In genomic region chr4:184409911-184410692, GRCh38 we compare ENCODE assay signal across 9 cellular contexts.
DNase-seq lines count a peak whose midpoint lies in the region; ATAC-seq, FAIRE-seq and TF ChIP-seq lines count a peak whose summit lies in the region.
"Had no signal": no experiment of that assay in that cellular context is flagged by ENCODE, and none has a peak within 500 bp of the region (broad histone marks: within the 10 kb centered on the region; RNA-seq: fewer than 3 reads in every experiment).

No MANE protein-coding gene starts in this region.

- 80% methylated on average over 12 of the region's 12 CpGs for WGBS in K562 (ENCODE audit: insufficient coverage, low coverage, missing lambda C conversion rate)
- 75 to 88% (median 85%) methylated on average over 12 of the region's 12 CpGs for WGBS in stomach, 5 donors

- TF ChIP-seq EP300 in K562 (IDR thresholded peaks at IDR 0.05; ENCODE audit: low read length) (no peak), stomach (IDR thresholded peaks at IDR 0.05) (no peak)

- in situ Hi-C loops in K562 (cut with MboI), result no loop called here

- H3K9me1 ChIP-seq in K562 (ENCODE audit: control insufficient read depth, insufficient read depth, low read length), result no peaks in the 10 kb centered on the region

- no peaks in the 10 kb centered on the region for H3K9me2 ChIP-seq in OCI-LY7 (ENCODE audit: insufficient read depth, low read length)
- H3K9me2 ChIP-seq in PC-9 (ENCODE audit: insufficient read depth), result no peaks in the 10 kb centered on the region

- H3F3A ChIP-seq in PC-9 (ENCODE audit: insufficient read depth, low read depth), result no peaks in the 10 kb centered on the region

- BruUV-seq in OCI-LY7 (replicated peaks; lab: Mats Ljungman, UMichigan) (no TSS peak), K562 (replicated peaks; lab: Mats Ljungman, UMichigan) (no TSS peak), PC-9 (replicated peaks; lab: Mats Ljungman, UMichigan) (no TSS peak)

- no peaks in the 10 kb centered on the region for H4K20me1 ChIP-seq in OCI-LY7 (ENCODE audit: insufficient read depth, low read length)
- no peaks in the 10 kb centered on the region for H4K20me1 ChIP-seq in K562 (replicated peaks; ENCODE audit: control insufficient read depth, insufficient read depth, low read length)
- H4K20me1 ChIP-seq in PC-9 (ENCODE audit: insufficient read depth), result no peaks in the 10 kb centered on the region

- no peak for TF ChIP-seq CTCF in OCI-LY7 (conservative IDR thresholded peaks at IDR 0.05; ENCODE audit: low read length)
- TF ChIP-seq CTCF in K562 (IDR thresholded peaks at IDR 0.05 in 2 of 3, conservative IDR thresholded peaks at IDR 0.05 in 1 of 3; ENCODE audit: insufficient read depth in 2 of 3, low read depth in 1 of 3, low read length in 3 of 3), result no peak
- TF ChIP-seq CTCF in stomach (IDR thresholded peaks at IDR 0.05), result no peak
- TF ChIP-seq CTCF in PC-9 (conservative IDR thresholded peaks at IDR 0.05), result no peak

- H3K9me3 ChIP-seq in OCI-LY7 (ENCODE audit: low read length) (no peaks in the 10 kb centered on the region), K562 (replicated peaks; ENCODE audit: control insufficient read depth, insufficient read depth, low read depth, low read length) (no peaks in the 10 kb centered on the region), stomach (no peaks in the 10 kb centered on the region), PC-9 (ENCODE audit: insufficient read depth, low read depth) (no peaks in the 10 kb centered on the region)

- POLR2A ChIA-PET in OCI-LY7 (lab: Charles Lee) (interaction anchor here (0.7 to 1.0 kb wide), 5 partner anchors 20 to 164 kb away, joined by 3 to 4 read pairs (median 3); no protein-coding TSS in a partner anchor), K562 (lab: Yijun Ruan, JAX) (interaction anchor here (0.6 kb wide), 1 partner anchor 1269 kb away, joined by 3 read pairs; no protein-coding TSS in a partner anchor), PC-9 (lab: Charles Lee; ENCODE audit: unreplicated experiment) (no interaction called here)

- H3K4me2 ChIP-seq in OCI-LY7 (ENCODE audit: low read length) (peak overlapping the region; percentile 48), K562 (ENCODE audit: insufficient read depth, low read length) (no peak overlapping the region), PC-9 (no peak overlapping the region)

- FAIRE-seq in K562 (lab: Jason Lieb, UNC), result no peak

- no peak for TF ChIP-seq POLR2A in K562 (conservative IDR thresholded peaks at IDR 0.05)
- no peak for TF ChIP-seq POLR2A in stomach (IDR thresholded peaks at IDR 0.05)

- no peak overlapping the region for H3K9ac ChIP-seq in K562 (ENCODE audit: insufficient read depth in 1 of 2, low read depth in 2 of 2, low read length in 2 of 2)

- H3K79me2 ChIP-seq in OCI-LY7 (ENCODE audit: insufficient read depth, low read depth, low read length) (no peaks in the 10 kb centered on the region), K562 (ENCODE audit: control insufficient read depth, insufficient read depth, low read length) (no peaks in the 10 kb centered on the region), PC-9 (ENCODE audit: low read depth) (no peaks in the 10 kb centered on the region)

- H3K36me3 ChIP-seq in OCI-LY7 (ENCODE audit: insufficient read depth, low read length), result peaks cover 56% of the 10 kb centered on the region
- H3K36me3 ChIP-seq in K562 (ENCODE audit: control insufficient read depth, insufficient read depth, low read length), result peaks cover 12% of the 10 kb centered on the region; the same call in 2 of the 3 replicates
- H3K36me3 ChIP-seq in stomach, result peaks cover 21 to 65% (median 60%) of the 10 kb centered on the region in 4 donors
- H3K36me3 ChIP-seq in PC-9 (ENCODE audit: low read depth), result no peaks in the 10 kb centered on the region
- H3K36me3 ChIP-seq: cardiac muscle cell had no signal

- no peak for DNase-seq in Right ventricle myocardium superior
- DNase-seq in cardiac septum (ENCODE audit: low spot score), result no peak
- DNase-seq in OCI-LY7 (ENCODE audit: low spot score), result peak; percentile 51
- no peak for DNase-seq in K562 (ENCODE audit: extremely low read depth in 1 of 4, low spot score in 3 of 4)
- no peak for DNase-seq in stomach
- no peak for DNase-seq in SIG-M5 (lab: John Stamatoyannopoulos, UW)
- DNase-seq in PC-9, result no peak

- no peak for TF ChIP-seq RAD21 in K562 (CRISPR knock-in tag; conservative IDR thresholded peaks at IDR 0.05 in 1 of 2, IDR thresholded peaks at IDR 0.05 in 1 of 2)

- CTCF ChIA-PET in OCI-LY7 (lab: Charles Lee; ENCODE audit: unreplicated experiment) (interaction anchor here (0.7 kb wide), 1 partner anchor 146 kb away, joined by 3 read pairs; no protein-coding TSS in a partner anchor), K562 (lab: Yijun Ruan, JAX; ENCODE audit: low intra/inter-chr PET ratio) (no interaction called here), PC-9 (lab: Charles Lee) (no interaction called here)

- H3K27me3 ChIP-seq in K562 (ENCODE audit: control insufficient read depth in 2 of 2, insufficient read depth in 2 of 2, low read length in 2 of 2) (no peaks in the 10 kb centered on the region), stomach (no peaks in the 10 kb centered on the region), PC-9 (ENCODE audit: insufficient read depth, low read depth) (no peaks in the 10 kb centered on the region)
- H3K27me3 ChIP-seq: cardiac muscle cell had no signal

- H3K4me1 ChIP-seq in OCI-LY7 (ENCODE audit: insufficient read depth, low read length, poor library complexity, severe bottlenecking), result peaks cover 37% of the 10 kb centered on the region
- peaks cover 16 to 26% of the 10 kb centered on the region in 2 experiments; a peak in 3 of 5 replicates for H3K4me1 ChIP-seq in K562 (replicated peaks in 1 of 2; ENCODE audit: control insufficient read depth in 2 of 2, insufficient read depth in 2 of 2, low read length in 2 of 2)
- peaks cover 47 to 74% (median 59%) of the 10 kb centered on the region in 4 donors for H3K4me1 ChIP-seq in stomach
- H3K4me1 ChIP-seq in PC-9 (replicated peaks; ENCODE audit: insufficient read depth), result no peaks in the 10 kb centered on the region

- intact Hi-C loops in Right ventricle myocardium superior (cut with DNase I), result no loop called here
- intact Hi-C loops in cardiac septum (cut with DNase I), result loop anchor here (5.0 to 10.0 kb wide), 2 partner anchors 123 to 125 kb away; no protein-coding TSS in a partner anchor
- intact Hi-C loops in OCI-LY7 (cut with micrococcal nuclease; ENCODE audit: unreplicated experiment), result no loop called here
- intact Hi-C loops in K562 (cut with micrococcal nuclease), result no loop called here
- intact Hi-C loops in stomach (cut with DNase I; ENCODE audit: low total_unique reads), result no loop called here
- intact Hi-C loops in PC-9 (cut with micrococcal nuclease; ENCODE audit: unreplicated experiment), result loop anchor here (10.0 kb wide), 1 partner anchor 235 kb away; the partner anchor contains the start of genes CASP3 and PRIMPOL

- peak; percentile 48 for ATAC-seq in Right ventricle myocardium superior (ENCODE audit: poor library complexity)
- ATAC-seq in K562, result no peak
- ATAC-seq in HG02973 (IDR thresholded peaks at IDR 0.05; ENCODE audit: unreplicated experiment), result no peak

- H3K4me3 ChIP-seq in OCI-LY7 (ENCODE audit: low read depth, low read length, poor library complexity, severe bottlenecking), result no peak overlapping the region
- H3K4me3 ChIP-seq in K562, result no peak overlapping the region
- no peak overlapping the region for H3K4me3 ChIP-seq in stomach
- no peak overlapping the region for H3K4me3 ChIP-seq in PC-9
- H3K4me3 ChIP-seq: cardiac muscle cell had no signal

- H3K27ac ChIP-seq in OCI-LY7 (ENCODE audit: low read depth, low read length, poor library complexity, severe bottlenecking) (no peak overlapping the region), K562 (ENCODE audit: extremely low read depth, low read depth, low read length) (no peak overlapping the region; the same call in 2 of the 3 replicates), stomach (peak overlapping the region in 3 of 5 donors; percentile 13 to 82 (median 80)), PC-9 (no peak overlapping the region)
- H3K27ac ChIP-seq: cardiac muscle cell had no signal

- H2AFZ ChIP-seq in OCI-LY7 (ENCODE audit: low read length) (no peak overlapping the region), K562 (ENCODE audit: low read depth, low read length) (no peak overlapping the region), PC-9 (no peak overlapping the region)

TF ChIP-seq in K562, 482 proteins besides CTCF, POLR2A, EP300 and RAD21:
- TF ChIP-seq MAFG (tag; conservative IDR thresholded peaks at IDR 0.05) (peak; percentile 25; the same call in 1 of the 2 replicates), NFE2 (IDR thresholded peaks at IDR 0.05; ENCODE audit: low read depth) (peak; percentile 58), HNRNPH1 (optimal IDR thresholded peaks at IDR 0.05; ENCODE audit: low read depth, low read length) (no peak), SMARCE1 (IDR thresholded peaks at IDR 0.05) (no peak), CAMTA2 (CRISPR knock-in tag; conservative IDR thresholded peaks at IDR 0.05) (no peak), C11orf30 (IDR thresholded peaks at IDR 0.05; ENCODE audit: low read depth) (peak; percentile 52; the same call in 1 of the 2 replicates), IRF1 (CRISPR knock-in tag; IDR thresholded peaks at IDR 0.05; ENCODE audit: borderline replicate concordance) (no peak), DPF2 (IDR thresholded peaks at IDR 0.05) (no peak), ZNF316 (IDR thresholded peaks at IDR 0.05) (peak; percentile 67), MAFF (IDR thresholded peaks at IDR 0.05; ENCODE audit: low read length) (0 out of 2 replicates have a peak, but pooled peaks have one; percentile 1), ATF1 (CRISPR knock-in tag; IDR thresholded peaks at IDR 0.05) (no peak), ATF1 (tag; IDR thresholded peaks at IDR 0.05) (no peak), GTF2B (IDR thresholded peaks at IDR 0.05; ENCODE audit: extremely low read depth, insufficient read length) (no peak), EWSR1 (IDR thresholded peaks at IDR 0.05; ENCODE audit: borderline replicate concordance, low read depth, partially characterized antibody) (no peak)

Comparison
In these comparisons a context has a peak if more than half of its experiments do, and no peak if none do; other contexts are left out.
1. intact Hi-C loops: an anchor here in cardiac septum (5.0 to 10.0 kb wide) and PC-9 (10.0 kb wide); none called in Right ventricle myocardium superior, OCI-LY7, K562 and stomach.
2. H3K27ac ChIP-seq: peak in stomach (3 of 5); none in OCI-LY7 (single experiment), K562 (single experiment) and PC-9 (single experiment).